Comparison of ENCODE assay signal across 9 cellular contexts in the genomic region with DNA sequence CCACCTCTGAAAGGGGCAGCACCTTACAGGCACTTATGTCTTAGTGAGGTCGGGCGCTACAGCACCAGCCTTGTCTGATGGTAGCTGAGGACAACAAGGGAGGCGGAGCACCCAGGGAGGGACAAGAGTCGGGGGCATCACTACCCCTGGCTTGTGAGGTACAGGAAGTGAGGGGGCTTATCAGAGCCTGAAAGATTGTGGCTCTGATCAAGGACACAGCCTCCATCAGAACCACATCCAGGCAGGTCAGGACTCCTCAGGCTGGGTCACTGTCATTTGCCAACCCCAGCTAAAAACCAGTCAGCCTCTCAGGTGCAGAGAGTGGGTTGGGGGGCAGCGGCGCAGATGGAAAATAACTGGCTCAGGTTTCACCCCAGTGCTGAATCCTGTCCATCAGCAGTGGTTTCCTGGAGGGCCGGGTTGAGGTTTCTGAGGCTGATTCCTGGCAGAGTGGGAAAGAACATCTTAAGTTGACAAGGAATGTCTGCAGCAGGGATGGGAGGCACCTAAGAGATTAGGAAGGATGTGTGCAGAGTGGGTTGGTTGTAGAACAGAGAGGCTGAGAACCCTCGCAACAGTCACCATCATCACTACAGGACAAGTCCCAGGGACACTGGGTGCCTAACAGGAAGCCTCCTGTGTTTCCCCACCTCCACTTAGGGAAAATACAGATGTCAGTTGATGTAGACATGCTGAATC. TPM values are rescaled to one million over a fixed set of nuclear protein-coding genes. Genes with fewer than 3 reads are reported as not detected.
DNase-seq lines count a peak whose midpoint lies in the region; ATAC-seq and TF ChIP-seq lines count a peak whose summit lies in the region.
"Had no signal": no experiment of that assay in that cellular context is flagged by ENCODE, and none has a peak within 500 bp of the region (broad histone marks: within the 10 kb centered on the region; RNA-seq: fewer than 3 reads in every experiment).

No MANE protein-coding gene starts in this region.

- H3K27ac Mint-ChIP-seq in CD8-positive, alpha-beta T cell, result peak overlapping the region; percentile 82
- peak overlapping the region; percentile 94 for H3K27ac Mint-ChIP-seq in activated T-cell treated with anti-CD3 and anti-CD28 coated beads, Interleukin-2, amount 50 U/mL, for 24 hours
- peak overlapping the region; percentile 87 to 99 (median 96) for H3K27ac Mint-ChIP-seq in naive thymus-derived CD4-positive, alpha-beta T cell

- peak overlapping the region; percentile 74 for H3K4me3 Mint-ChIP-seq in CD8-positive, alpha-beta T cell
- H3K4me3 Mint-ChIP-seq in activated T-cell treated with anti-CD3 and anti-CD28 coated beads, Interleukin-2, amount 50 U/mL, for 24 hours, result peak overlapping the region; percentile 83
- H3K4me3 Mint-ChIP-seq in naive thymus-derived CD4-positive, alpha-beta T cell, result peak overlapping the region; percentile 85 to 94 (median 90)

- peaks cover 9% of the 10 kb centered on the region for H3K27me3 Mint-ChIP-seq in CD8-positive, alpha-beta T cell (ENCODE audit: low read depth)
- no peaks in the 10 kb centered on the region for H3K27me3 Mint-ChIP-seq in activated T-cell treated with anti-CD3 and anti-CD28 coated beads, Interleukin-2, amount 50 U/mL, for 24 hours
- peaks cover 0 to 6% (median 0%) of the 10 kb centered on the region in 5 donors for H3K27me3 Mint-ChIP-seq in naive thymus-derived CD4-positive, alpha-beta T cell

- no peaks in the 10 kb centered on the region for H3K9me3 Mint-ChIP-seq in CD8-positive, alpha-beta T cell
- peaks cover 6% of the 10 kb centered on the region for H3K9me3 Mint-ChIP-seq in activated T-cell treated with anti-CD3 and anti-CD28 coated beads, Interleukin-2, amount 50 U/mL, for 24 hours
- peaks cover 0 to 3% (median 0%) of the 10 kb centered on the region in 11 donors for H3K9me3 Mint-ChIP-seq in naive thymus-derived CD4-positive, alpha-beta T cell

- H3K4me1 ChIP-seq in CD8-positive, alpha-beta T cell (ENCODE audit: insufficient read depth, low read length), result peaks cover 32% of the 10 kb centered on the region
- H3K4me1 ChIP-seq in naive thymus-derived CD4-positive, alpha-beta T cell (ENCODE audit: control insufficient read depth in 2 of 2, insufficient read depth in 2 of 2, low read length in 2 of 2), result peaks cover 15 to 48% of the 10 kb centered on the region in 2 donors
- H3K4me1 ChIP-seq: ascending aorta had no signal

- ATAC-seq in CD8-positive, alpha-beta T cell, result no peak
- ATAC-seq in naive thymus-derived CD4-positive, alpha-beta T cell, result no peak
- ATAC-seq: left lobe of liver had no signal

- CTCF ChIA-PET in CD8-positive, alpha-beta T cell (lab: Charles Lee), result interaction anchor here (1.6 kb wide), 1 partner anchor 62 kb away, joined by 6 read pairs; no protein-coding TSS in a partner anchor
- CTCF ChIA-PET in naive thymus-derived CD4-positive, alpha-beta T cell (lab: Charles Lee), result interaction anchor here (0.8 to 2.5 kb wide), 3 partner anchors 8 to 270 kb away, joined by 4 to 17 read pairs (median 4); no protein-coding TSS in a partner anchor

- no peaks in the 10 kb centered on the region for H3K36me3 ChIP-seq in CD8-positive, alpha-beta T cell (ENCODE audit: insufficient read depth, low read length)
- peaks cover 0 to 5% (median 0%) of the 10 kb centered on the region in 3 experiments for H3K36me3 ChIP-seq in naive thymus-derived CD4-positive, alpha-beta T cell (ENCODE audit: control insufficient read depth in 2 of 3, insufficient read depth in 3 of 3, low read length in 3 of 3)
- H3K36me3 ChIP-seq: ascending aorta had no signal

- intact Hi-C loops in CD8-positive, alpha-beta T cell (cut with DNase I, micrococcal nuclease), result loop anchor here (10.0 kb wide), 2 partner anchors 401 to 991 kb away; a partner anchor contains a TSS
- intact Hi-C loops in naive thymus-derived CD4-positive, alpha-beta T cell (cut with micrococcal nuclease), result loop anchor here (2.0 to 10.0 kb wide), 7 partner anchors 17 to 1701 kb away; a partner anchor contains a TSS
- intact Hi-C loops in dorsolateral prefrontal cortex (cut with DNase I), result no loop called here

- H3K4me1 Mint-ChIP-seq in CD8-positive, alpha-beta T cell (ENCODE audit: low read depth), result peaks cover 58% of the 10 kb centered on the region
- H3K4me1 Mint-ChIP-seq in activated T-cell treated with anti-CD3 and anti-CD28 coated beads, Interleukin-2, amount 50 U/mL, for 24 hours (ENCODE audit: low read depth), result peaks cover 78% of the 10 kb centered on the region
- peaks cover 36 to 88% (median 80%) of the 10 kb centered on the region in 7 donors for H3K4me1 Mint-ChIP-seq in naive thymus-derived CD4-positive, alpha-beta T cell

- H3K27me3 ChIP-seq in CD8-positive, alpha-beta T cell (ENCODE audit: insufficient read depth, low read length), result no peaks in the 10 kb centered on the region
- H3K27me3 ChIP-seq in naive thymus-derived CD4-positive, alpha-beta T cell (ENCODE audit: control insufficient read depth in 2 of 2, insufficient read depth in 2 of 2, low read length in 2 of 2), result no peaks in the 10 kb centered on the region
- H3K27me3 ChIP-seq in dorsolateral prefrontal cortex, result peaks cover 0 to 28% (median 6%) of the 10 kb centered on the region in 45 donors
- H3K27me3 ChIP-seq: ascending aorta had no signal

- no peak overlapping the region for H3K27ac ChIP-seq in CD8-positive, alpha-beta T cell (ENCODE audit: low read depth, low read length)
- H3K27ac ChIP-seq in naive thymus-derived CD4-positive, alpha-beta T cell (ENCODE audit: low read depth, low read length), result peak overlapping the region; percentile 89
- H3K27ac ChIP-seq in dorsolateral prefrontal cortex, result no peak overlapping the region
- H3K27ac ChIP-seq: ascending aorta had no signal

- no peak for DNase-seq in CD8-positive, alpha-beta T cell
- peak; percentile 39 for DNase-seq in Jurkat, Clone E6-1 (ENCODE audit: low read depth, low spot score)
- DNase-seq in activated T-cell treated with anti-CD3 and anti-CD28 coated beads, Interleukin-2, amount 50 U/mL, for 24 hours, result peak; percentile 56
- DNase-seq in naive thymus-derived CD4-positive, alpha-beta T cell, result peak in 1 of 9 donors; percentile 32
- DNase-seq in NCI-H524 (lab: John Stamatoyannopoulos, UW), result no peak
- DNase-seq in dorsolateral prefrontal cortex, result no peak
- no peak for DNase-seq in NCI-H510A treated with DMSO at 0.1 percent for 48 hours (lab: John Stamatoyannopoulos, UW)

- no peak overlapping the region for H3K4me3 ChIP-seq in CD8-positive, alpha-beta T cell (ENCODE audit: low read depth, low read length)
- H3K4me3 ChIP-seq in Jurkat, Clone E6-1 (ENCODE audit: low read length), result no peak overlapping the region
- H3K4me3 ChIP-seq in naive thymus-derived CD4-positive, alpha-beta T cell (ENCODE audit: low read length), result peak overlapping the region; percentile 71
- H3K4me3 ChIP-seq in dorsolateral prefrontal cortex, result no peak overlapping the region
- H3K4me3 ChIP-seq: ascending aorta had no signal

- no peaks in the 10 kb centered on the region for H3K9me3 ChIP-seq in CD8-positive, alpha-beta T cell (ENCODE audit: low read length)
- H3K9me3 ChIP-seq in naive thymus-derived CD4-positive, alpha-beta T cell (ENCODE audit: control insufficient read depth in 2 of 3, low read length in 3 of 3), result no peaks in the 10 kb centered on the region
- H3K9me3 ChIP-seq: ascending aorta had no signal

- no peaks in the 10 kb centered on the region for H3K36me3 Mint-ChIP-seq in CD8-positive, alpha-beta T cell
- peaks cover 47% of the 10 kb centered on the region for H3K36me3 Mint-ChIP-seq in activated T-cell treated with anti-CD3 and anti-CD28 coated beads, Interleukin-2, amount 50 U/mL, for 24 hours (ENCODE audit: low read depth)
- H3K36me3 Mint-ChIP-seq in naive thymus-derived CD4-positive, alpha-beta T cell, result peaks cover 0 to 22% (median 11%) of the 10 kb centered on the region in 5 donors

- TF ChIP-seq CTCF in CD8-positive, alpha-beta T cell (IDR thresholded peaks at IDR 0.05), result no peak
- no peak for TF ChIP-seq CTCF in dorsolateral prefrontal cortex (IDR thresholded peaks at IDR 0.05 in 54 of 56, conservative IDR thresholded peaks at IDR 0.05 in 2 of 56; ENCODE audit: low read depth in 1 of 56, partially characterized antibody in 56 of 56)

- POLR2A ChIA-PET in CD8-positive, alpha-beta T cell (lab: Charles Lee), result interaction anchor here (1.1 kb wide), 1 partner anchor 11 kb away, joined by 3 read pairs; no protein-coding TSS in a partner anchor
- POLR2A ChIA-PET in naive thymus-derived CD4-positive, alpha-beta T cell (lab: Charles Lee), result interaction anchor here (0.6 to 6.1 kb wide), 11 partner anchors 8 to 454 kb away, joined by 3 to 69 read pairs (median 5); a partner anchor contains a TSS

RNA-seq across cellular contexts. Expression of a gene that starts 45.3 kb away (rescaled TPM):
- 1 to 10 TPM; 2.1 to 2.5 TPM for total RNA-seq in CD8-positive, alpha-beta T cell
- polyA plus RNA-seq in Jurkat, Clone E6-1 (2012; ENCODE audit: insufficient read depth, insufficient read length), result 1.4 TPM
- 10 to 100 TPM; 12.1 to 36.3 (median 20.5) TPM for total RNA-seq in naive thymus-derived CD4-positive, alpha-beta T cell
- polyA plus RNA-seq in naive thymus-derived CD4-positive, alpha-beta T cell, result 10 to 100 TPM; 21.0 to 29.0 TPM
- 10 to 100 TPM in 96 of 120 experiments, 1 to 10 TPM in 24; 2.2 to 43.2 (median 13.9) TPM for total RNA-seq in dorsolateral prefrontal cortex

Comparison
In these comparisons a context has a peak if more than half of its experiments do, and no peak if none do; other contexts are left out.
1. DNase-seq: peak in Jurkat, Clone E6-1 (single experiment) and activated T-cell treated with anti-CD3 and anti-CD28 coated beads, Interleukin-2, amount 50 U/mL, for 24 hours (single experiment); none in CD8-positive, alpha-beta T cell (0 of 7), NCI-H524 (0 of 2), dorsolateral prefrontal cortex (0 of 10) and NCI-H510A treated with DMSO at 0.1 percent for 48 hours (single experiment).
2. intact Hi-C loops: an anchor here in CD8-positive, alpha-beta T cell (10.0 kb wide) and naive thymus-derived CD4-positive, alpha-beta T cell (2.0 to 10.0 kb wide); none called in dorsolateral prefrontal cortex.
3. Peak in every context shown above with its lines, with median percentiles within 50 percentile points of each other: H3K27ac Mint-ChIP-seq and H3K4me3 Mint-ChIP-seq.